In the genomic region with DNA sequence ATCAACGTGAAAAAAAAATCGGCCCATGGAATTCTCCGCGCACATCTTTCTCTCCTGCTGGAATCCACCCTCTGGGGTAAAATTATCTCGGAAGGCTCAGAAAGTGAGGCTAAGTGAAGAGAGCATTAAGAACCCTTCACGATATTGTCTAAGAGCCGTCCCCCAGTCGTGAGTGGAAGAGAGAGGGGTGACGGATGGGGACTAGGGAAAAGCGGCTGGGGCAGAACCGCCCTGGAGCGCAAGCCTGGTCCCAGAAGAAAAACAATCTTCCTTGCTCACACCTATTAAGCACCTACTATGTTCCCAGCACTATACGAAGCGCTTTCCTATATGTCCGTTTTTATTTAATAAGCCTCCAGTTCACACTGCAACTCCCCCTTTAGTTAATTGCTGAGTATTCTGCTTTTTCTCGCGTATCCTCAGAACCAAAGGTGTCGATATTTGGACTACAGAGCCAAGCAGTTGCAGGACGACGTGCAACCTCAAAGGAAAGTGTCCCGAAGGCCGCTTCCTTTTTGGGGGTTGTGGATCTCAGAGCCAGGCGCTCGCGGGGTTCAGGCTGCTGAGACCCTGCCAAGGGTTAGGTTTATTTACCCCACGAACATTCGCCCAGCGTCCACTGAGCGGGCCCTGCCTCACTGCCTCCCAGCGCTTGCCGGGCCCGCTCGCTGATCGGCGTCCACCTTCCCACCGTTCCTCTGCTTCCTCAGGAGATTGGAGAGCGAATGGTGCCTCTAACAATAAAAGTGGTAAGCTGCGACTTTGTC, we compare ENCODE assay signal across 9 cellular contexts. TPM values are rescaled to one million over a fixed set of nuclear protein-coding genes. Genes with fewer than 3 reads are reported as not detected.
DNase-seq lines count a peak whose midpoint lies in the region; ATAC-seq and TF ChIP-seq lines count a peak whose summit lies in the region.
"Had no signal": no experiment of that assay in that cellular context is flagged by ENCODE, and none has a peak within 500 bp of the region (broad histone marks: within the 10 kb centered on the region; RNA-seq: fewer than 3 reads in every experiment).

No MANE protein-coding gene starts in this region.

- no peaks in the 10 kb centered on the region for H3K9me3 ChIP-seq in A673 (ENCODE audit: low read depth, low read length, poor library complexity, severe bottlenecking)
- no peaks in the 10 kb centered on the region for H3K9me3 ChIP-seq in muscle layer of colon (ENCODE audit: low read length)
- H3K9me3 ChIP-seq: SJSA1 had no signal

- ATAC-seq in activated CD4-positive, CD25-positive, alpha-beta regulatory T cell treated with anti-CD3 and anti-CD28 coated beads, Interleukin-2, amount 50 U/mL, for 24 hours, result no peak
- ATAC-seq in HG03520 (IDR thresholded peaks at IDR 0.05; ENCODE audit: unreplicated experiment), result no peak

- BruUV-seq in A673 (replicated peaks; lab: Mats Ljungman, UMichigan), result no TSS peak

- H3K4me1 ChIP-seq in A673 (ENCODE audit: insufficient read depth, low read length, poor library complexity, severe bottlenecking), result peaks cover 4% of the 10 kb centered on the region
- H3K4me1 ChIP-seq in muscle layer of colon (ENCODE audit: insufficient read depth, low read length), result peaks cover 5% of the 10 kb centered on the region
- H3K4me1 ChIP-seq: SJSA1 had no signal

- H3K27me3 Mint-ChIP-seq in IgD-negative memory B cell, result peaks cover 33% of the 10 kb centered on the region

- CTCF ChIA-PET in A673 (lab: Charles Lee), result no interaction called here

- H3K27me3 ChIP-seq in A673 (replicated peaks; ENCODE audit: insufficient read depth, low read depth, low read length, poor library complexity) (no peaks in the 10 kb centered on the region), muscle layer of colon (ENCODE audit: control insufficient read depth in 1 of 2, insufficient read depth in 2 of 2, low read length in 2 of 2) (peaks cover 0 to 5% of the 10 kb centered on the region in 2 donors)
- H3K27me3 ChIP-seq: SJSA1 had no signal

- no peak for TF ChIP-seq CTCF in A673 (conservative IDR thresholded peaks at IDR 0.05; ENCODE audit: low read depth, low read length)

- peaks cover 3% of the 10 kb centered on the region for H3K36me3 Mint-ChIP-seq in IgD-negative memory B cell

- POLR2A ChIA-PET in A673 (lab: Charles Lee; ENCODE audit: low non-redundant PET), result no interaction called here

- DNase-seq in A673 (ENCODE audit: low spot score), result no peak
- peak; percentile 44 for DNase-seq in dermis blood vessel endothelial cell
- no peak for DNase-seq in GM19238 (ENCODE audit: insufficient read length, low spot score)
- no peak for DNase-seq in SK-N-DZ (ENCODE audit: low spot score)

- peaks cover 7 to 14% (median 11%) of the 10 kb centered on the region in 3 donors for H3K4me1 Mint-ChIP-seq in IgD-negative memory B cell

- H3K27ac ChIP-seq in A673 (ENCODE audit: low read depth, low read length, poor library complexity, severe bottlenecking) (no peak overlapping the region), muscle layer of colon (ENCODE audit: low read depth, low read length) (no peak overlapping the region)
- H3K27ac ChIP-seq: SJSA1 had no signal

- H3K27ac Mint-ChIP-seq in IgD-negative memory B cell, result no peak overlapping the region

- peak overlapping the region; percentile 48 to 89 (median 80) for H3K4me3 Mint-ChIP-seq in IgD-negative memory B cell

- peaks cover 0 to 2% (median 0%) of the 10 kb centered on the region in 3 donors for H3K9me3 Mint-ChIP-seq in IgD-negative memory B cell

- peak overlapping the region; percentile 0 for H3K9ac ChIP-seq in muscle layer of colon (ENCODE audit: low read length)

- H3K36me3 ChIP-seq in A673 (ENCODE audit: insufficient read depth, low read length, poor library complexity, severe bottlenecking), result no peaks in the 10 kb centered on the region
- H3K36me3 ChIP-seq in muscle layer of colon (ENCODE audit: insufficient read depth, low read length), result no peaks in the 10 kb centered on the region
- H3K36me3 ChIP-seq: SJSA1 had no signal

- H3K4me3 ChIP-seq in A673 (ENCODE audit: low read depth, low read length, poor library complexity, severe bottlenecking) (peak overlapping the region; percentile 57), muscle layer of colon (ENCODE audit: low read depth in 1 of 2, low read length in 2 of 2) (peak overlapping the region; percentile 12 to 72)

- intact Hi-C loops in A673 (cut with micrococcal nuclease; ENCODE audit: unreplicated experiment), result no loop called here

RNA-seq across cellular contexts. Expression of a gene that starts 0.9 kb away (rescaled TPM):
- total RNA-seq in A673 (2021) (6.0 and 6.9 TPM in 2 replicates), dermis blood vessel endothelial cell (0.68 and 2.9 TPM in 2 replicates)
- 0.19 TPM for polyA plus RNA-seq in IgD-negative memory B cell
- polyA plus RNA-seq in SK-N-DZ (2014; cell fraction: cytosol; rRNA removed), result 1.00 and 1.2 TPM in 2 replicates
- polyA plus RNA-seq in SK-N-DZ (2014; cell fraction: nucleus; rRNA removed), result 0.83 and 1.4 TPM in 2 replicates

RNA-seq across cellular contexts. Expression of a gene that starts 22.2 kb away (rescaled TPM):
- total RNA-seq in A673 (2021), result 105 and 123 TPM in 2 replicates
- polyA plus RNA-seq in IgD-negative memory B cell, result 38.9 TPM
- 23.7 and 34.6 TPM in 2 replicates for total RNA-seq in dermis blood vessel endothelial cell
- 19.8 and 22.7 TPM in 2 replicates for polyA plus RNA-seq in SK-N-DZ (2014; cell fraction: cytosol; rRNA removed)
- polyA plus RNA-seq in SK-N-DZ (2014; cell fraction: nucleus; rRNA removed), result 14.7 and 15.8 TPM in 2 replicates

RNA-seq across cellular contexts. Expression of a gene that starts 23.1 kb away (rescaled TPM):
- 116 and 117 TPM in 2 replicates for total RNA-seq in A673 (2021)
- 107 TPM for polyA plus RNA-seq in IgD-negative memory B cell
- 43.2 and 49.2 TPM in 2 replicates for total RNA-seq in dermis blood vessel endothelial cell
- 25.5 and 33.1 TPM in 2 replicates for polyA plus RNA-seq in SK-N-DZ (2014; cell fraction: cytosol; rRNA removed)
- polyA plus RNA-seq in SK-N-DZ (2014; cell fraction: nucleus; rRNA removed), result 22.4 and 28.6 TPM in 2 replicates
